ENCODE assay signal across 8 cellular contexts in the genomic region with DNA sequence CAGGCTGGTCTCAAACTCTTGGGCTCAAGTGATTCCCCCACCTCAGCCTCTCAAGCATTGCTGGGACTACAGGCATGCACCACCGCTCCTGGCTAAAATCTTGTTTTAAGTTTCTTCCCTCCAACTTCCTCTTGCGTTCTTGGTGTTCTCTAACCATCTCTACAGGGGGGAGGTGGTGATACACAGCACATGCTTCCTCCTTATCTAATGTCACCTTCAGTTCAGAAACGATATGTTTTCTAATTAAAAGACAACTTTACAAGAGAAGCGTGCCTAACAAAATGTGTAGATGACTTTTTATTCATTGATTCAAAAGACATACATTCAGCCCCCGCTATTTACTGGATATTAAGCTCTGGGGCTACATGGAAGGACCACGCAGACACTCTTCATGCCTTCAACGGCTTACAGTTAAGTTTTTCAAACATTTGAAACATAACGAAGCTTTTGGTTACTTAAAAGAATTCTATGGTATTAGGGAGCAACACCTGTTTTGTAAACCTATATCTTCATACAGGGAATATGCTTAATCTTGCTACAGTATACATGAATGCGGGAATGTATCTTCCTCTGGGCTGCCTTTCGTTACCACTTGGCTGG. TPM values are rescaled to one million over a fixed set of nuclear protein-coding genes. Genes with fewer than 3 reads are reported as not detected.
DNase-seq lines count a peak whose midpoint lies in the region; ATAC-seq and TF ChIP-seq lines count a peak whose summit lies in the region.

No MANE protein-coding gene starts in this region.

- H4K20me1 ChIP-seq in SK-N-SH (ENCODE audit: insufficient read depth) (no peaks in the 10 kb centered on the region), PC-9 (ENCODE audit: insufficient read depth) (no peaks in the 10 kb centered on the region)

- H3K27ac ChIP-seq in SK-N-SH (ENCODE audit: low read depth in 2 of 2, low read length in 1 of 2) (peak overlapping the region in 1 of 2 experiments; percentile 97; a peak in 2 of 4 replicates), PC-9 (peak overlapping the region; percentile 76), dorsolateral prefrontal cortex (peak overlapping the region in 58 of 59 donors; percentile 20 to 97 (median 90)), muscle layer of colon (ENCODE audit: low read depth, low read length) (peak overlapping the region; percentile 96)

- TF ChIP-seq RAD21 in SK-N-SH (IDR thresholded peaks at IDR 0.05; ENCODE audit: low read length) = no peak

- TF ChIP-seq EP300 in SK-N-SH (IDR thresholded peaks at IDR 0.05; ENCODE audit: borderline replicate concordance in 1 of 2, low read depth in 1 of 2, low read length in 1 of 2) = no peak

- H3K9me2 ChIP-seq in SK-N-SH (no peaks in the 10 kb centered on the region), PC-9 (ENCODE audit: insufficient read depth) (no peaks in the 10 kb centered on the region)

- peak overlapping the region; percentile 98 for H2AFZ ChIP-seq in SK-N-SH (ENCODE audit: low read depth)
- peak overlapping the region; percentile 96 for H2AFZ ChIP-seq in PC-9

- H3K36me3 ChIP-seq in SK-N-SH (replicated peaks in 1 of 2; ENCODE audit: control insufficient read depth in 1 of 2, insufficient read depth in 2 of 2, low read length in 1 of 2) = peaks cover 27 to 39% of the 10 kb centered on the region in 2 experiments
- H3K36me3 ChIP-seq in PC-9 (ENCODE audit: low read depth) = peaks cover 15% of the 10 kb centered on the region
- peaks cover 33% of the 10 kb centered on the region for H3K36me3 ChIP-seq in muscle layer of colon (ENCODE audit: insufficient read depth, low read length)

- H3K4me3 ChIP-seq in SK-N-SH (ENCODE audit: low read depth in 2 of 2, low read length in 1 of 2) (peak overlapping the region; percentile 75 to 89), PC-9 (peak overlapping the region; percentile 86), dorsolateral prefrontal cortex (peak overlapping the region; percentile 58 to 100 (median 91)), muscle layer of colon (ENCODE audit: low read depth in 1 of 2, low read length in 2 of 2) (peak overlapping the region; percentile 80 to 98)

- H3K4me1 ChIP-seq in SK-N-SH (ENCODE audit: control insufficient read depth in 1 of 2, insufficient read depth in 2 of 2, low read depth in 1 of 2, low read length in 1 of 2) (peaks cover 3 to 7% of the 10 kb centered on the region in 2 experiments; a peak in 3 of 4 replicates), PC-9 (replicated peaks; ENCODE audit: insufficient read depth) (peaks cover 14% of the 10 kb centered on the region), muscle layer of colon (ENCODE audit: insufficient read depth, low read length) (peaks cover 5% of the 10 kb centered on the region)

- WGBS in SK-N-SH (ENCODE audit: low lambda C conversion rate) = 43% methylated on average over 10 of the region's 10 CpGs

- CTCF ChIA-PET in SK-N-SH (lab: Yijun Ruan, JAX) = interaction anchor here (1.5 to 1.6 kb wide), 3 partner anchors 90 to 153 kb away, joined by 3 to 6 read pairs (median 3); a partner anchor contains a TSS
- CTCF ChIA-PET in PC-9 (lab: Charles Lee) = no interaction called here

- H3F3A ChIP-seq in SK-N-SH (replicated peaks; ENCODE audit: insufficient read depth) (peaks cover 9% of the 10 kb centered on the region), PC-9 (ENCODE audit: insufficient read depth, low read depth) (peaks cover 9% of the 10 kb centered on the region)

- ATAC-seq in SK-N-SH treated with all-trans-retinoic acid at 6 μM for 48 hours (no peak), HG02840 (IDR thresholded peaks at IDR 0.05; ENCODE audit: low FRiP score, unreplicated experiment) (peak; percentile 37)

- DNase-seq in SK-N-SH (no peak), PC-9 (no peak), dorsolateral prefrontal cortex (no peak), cerebellar cortex (ENCODE audit: low spot score) (no peak), T-helper 9 cell (no peak)

- H3K27me3 ChIP-seq in SK-N-SH (ENCODE audit: insufficient read depth) = no peaks in the 10 kb centered on the region
- H3K27me3 ChIP-seq in PC-9 (ENCODE audit: insufficient read depth, low read depth) = no peaks in the 10 kb centered on the region
- H3K27me3 ChIP-seq in dorsolateral prefrontal cortex = no peaks in the 10 kb centered on the region
- no peaks in the 10 kb centered on the region for H3K27me3 ChIP-seq in muscle layer of colon (ENCODE audit: control insufficient read depth in 1 of 2, insufficient read depth in 2 of 2, low read length in 2 of 2)

- TSS peak; percentile 69 for BruUV-seq in PC-9 (replicated peaks; lab: Mats Ljungman, UMichigan)

- H3K9me3 ChIP-seq in SK-N-SH = no peaks in the 10 kb centered on the region
- H3K9me3 ChIP-seq in PC-9 (ENCODE audit: insufficient read depth, low read depth) = no peaks in the 10 kb centered on the region
- H3K9me3 ChIP-seq in muscle layer of colon (ENCODE audit: low read length) = no peaks in the 10 kb centered on the region

- H3K9ac ChIP-seq in SK-N-SH (peak overlapping the region; percentile 77), muscle layer of colon (ENCODE audit: low read length) (peak overlapping the region; percentile 79)

- intact Hi-C loops in PC-9 (cut with micrococcal nuclease; ENCODE audit: unreplicated experiment) = no loop called here
- intact Hi-C loops in dorsolateral prefrontal cortex (cut with DNase I) = no loop called here

- peak overlapping the region; percentile 99 for H3K4me2 ChIP-seq in SK-N-SH
- peak overlapping the region; percentile 97 for H3K4me2 ChIP-seq in PC-9

- POLR2A ChIA-PET in SK-N-SH (lab: Yijun Ruan, JAX) (interaction anchor here (0.7 to 1.0 kb wide), 2 partner anchors 10 to 1111 kb away, joined by 3 read pairs; no protein-coding TSS in a partner anchor), PC-9 (lab: Charles Lee; ENCODE audit: unreplicated experiment) (no interaction called here)

- peaks cover 14% of the 10 kb centered on the region for H3K79me2 ChIP-seq in SK-N-SH (ENCODE audit: insufficient read depth)
- peaks cover 12% of the 10 kb centered on the region for H3K79me2 ChIP-seq in PC-9 (ENCODE audit: low read depth)

- TF ChIP-seq CTCF in SK-N-SH (IDR thresholded peaks at IDR 0.05) (no peak), PC-9 (conservative IDR thresholded peaks at IDR 0.05) (no peak), dorsolateral prefrontal cortex (IDR thresholded peaks at IDR 0.05 in 54 of 56, conservative IDR thresholded peaks at IDR 0.05 in 2 of 56; ENCODE audit: low read depth in 1 of 56, partially characterized antibody in 56 of 56) (no peak)

TF ChIP-seq in SK-N-SH, 30 proteins besides CTCF, POLR2A, EP300 and RAD21:
- TF ChIP-seq FOXJ3 (CRISPR knock-in tag; IDR thresholded peaks at IDR 0.05) (no peak), NFIC (IDR thresholded peaks at IDR 0.05; ENCODE audit: borderline replicate concordance) (no peak), FOSL2 (IDR thresholded peaks at IDR 0.05; ENCODE audit: borderline replicate concordance, low read depth) (no peak)

TF ChIP-seq in SK-N-SH treated with all-trans-retinoic acid at 6 μM for 48 hours, 23 proteins besides CTCF, POLR2A, EP300 and RAD21 (continues in another document):
- TF ChIP-seq ESRRG (CRISPR knock-in tag; IDR thresholded peaks at IDR 0.05) (no peak), PPARA (CRISPR knock-in tag; IDR thresholded peaks at IDR 0.05; ENCODE audit: borderline replicate concordance) (no peak), GLIS3 (CRISPR knock-in tag; IDR thresholded peaks at IDR 0.05) (no peak), ZFP30 (CRISPR knock-in tag; IDR thresholded peaks at IDR 0.05) (no peak), CSDC2 (CRISPR knock-in tag; IDR thresholded peaks at IDR 0.05) (no peak)
- TF ChIP-seq, protein P1, sequence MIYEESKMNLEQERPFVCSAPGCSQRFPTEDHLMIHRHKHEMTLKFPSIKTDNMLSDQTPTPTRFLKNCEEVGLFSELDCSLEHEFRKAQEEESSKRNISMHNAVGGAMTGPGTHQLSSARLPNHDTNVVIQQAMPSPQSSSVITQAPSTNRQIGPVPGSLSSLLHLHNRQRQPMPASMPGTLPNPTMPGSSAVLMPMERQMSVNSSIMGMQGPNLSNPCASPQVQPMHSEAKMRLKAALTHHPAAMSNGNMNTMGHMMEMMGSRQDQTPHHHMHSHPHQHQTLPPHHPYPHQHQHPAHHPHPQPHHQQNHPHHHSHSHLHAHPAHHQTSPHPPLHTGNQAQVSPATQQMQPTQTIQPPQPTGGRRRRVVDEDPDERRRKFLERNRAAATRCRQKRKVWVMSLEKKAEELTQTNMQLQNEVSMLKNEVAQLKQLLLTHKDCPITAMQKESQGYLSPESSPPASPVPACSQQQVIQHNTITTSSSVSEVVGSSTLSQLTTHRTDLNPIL (CRISPR knock-in tag; IDR thresholded peaks at IDR 0.05; ENCODE audit: low read depth) = no peak

RNA-seq across cellular contexts. Expression of a gene that starts 0.9 kb away (rescaled TPM):
- 14.4 and 17.8 TPM in 2 replicates for polyA plus RNA-seq in SK-N-SH (2012; rRNA removed)
- polyA plus RNA-seq in SK-N-SH (2012; cell fraction: cytosol; rRNA removed) = 19.4 and 20.3 TPM in 2 replicates
- 6.9 and 10.2 TPM in 2 replicates for polyA plus RNA-seq in SK-N-SH (2012; cell fraction: nucleus; rRNA removed)
- total RNA-seq in PC-9 (2021) (27.8 and 44.9 TPM in 2 replicates), dorsolateral prefrontal cortex (10 to 100 TPM; 19.8 to 50.8 (median 37.3) TPM)

RNA-seq across cellular contexts. Expression of a gene that starts 49.5 kb away (rescaled TPM):
- polyA plus RNA-seq in SK-N-SH (2012; rRNA removed) = 0.97 and 2.0 TPM in 2 replicates
- 1.9 and 2.4 TPM in 2 replicates for polyA plus RNA-seq in SK-N-SH (2012; cell fraction: cytosol; rRNA removed)
- polyA plus RNA-seq in SK-N-SH (2012; cell fraction: nucleus; rRNA removed) = 1.4 and 3.8 TPM in 2 replicates
- total RNA-seq in PC-9 (2021) = 2.0 and 4.8 TPM in 2 replicates
- 1 to 10 TPM in 113 of 120 experiments, under 1 TPM in 7; 0.27 to 4.4 (median 2.2) TPM for total RNA-seq in dorsolateral prefrontal cortex

RNA-seq across cellular contexts. Expression of a gene that starts 49.8 kb away (rescaled TPM):
- 9.2 and 13.1 TPM in 2 replicates for polyA plus RNA-seq in SK-N-SH (2012; rRNA removed)
- polyA plus RNA-seq in SK-N-SH (2012; cell fraction: cytosol; rRNA removed) = 14.8 and 17.7 TPM in 2 replicates
- 6.8 and 10.2 TPM in 2 replicates for polyA plus RNA-seq in SK-N-SH (2012; cell fraction: nucleus; rRNA removed)
- total RNA-seq in PC-9 (2021) (16.5 and 17.6 TPM in 2 replicates), dorsolateral prefrontal cortex (10 to 100 TPM; 10.4 to 25.6 (median 15.2) TPM)
